1 cellular context compared by ENCODE assay signal in genomic region chr3:77795013-77795412, GRCh38.
TF ChIP-seq lines count a peak whose summit lies in the region.

No MANE protein-coding gene starts in this region.

TF ChIP-seq in H1, 55 proteins besides CTCF, POLR2A, EP300 and RAD21 (continued from another document):
- TF ChIP-seq CHD7 (IDR thresholded peaks at IDR 0.05; ENCODE audit: insufficient replicate concordance, low read length) (peak; percentile 57), CHD2 (IDR thresholded peaks at IDR 0.05; ENCODE audit: low read length) (no peak), SAP30 (IDR thresholded peaks at IDR 0.05; ENCODE audit: insufficient read depth, insufficient replicate concordance, low read length) (no peak), TAF1 (IDR thresholded peaks at IDR 0.05; ENCODE audit: low read depth, low read length) (no peak), TEAD4 (IDR thresholded peaks at IDR 0.05; ENCODE audit: low read depth, low read length) (0 out of 2 replicates have a peak, but pooled peaks have one; percentile 18), POU5F1 (IDR thresholded peaks at IDR 0.05; ENCODE audit: low read depth, low read length) (peak; percentile 64; the same call in 1 of the 2 replicates)
